ENCODE assay signal across 8 cellular contexts in the genomic region with DNA sequence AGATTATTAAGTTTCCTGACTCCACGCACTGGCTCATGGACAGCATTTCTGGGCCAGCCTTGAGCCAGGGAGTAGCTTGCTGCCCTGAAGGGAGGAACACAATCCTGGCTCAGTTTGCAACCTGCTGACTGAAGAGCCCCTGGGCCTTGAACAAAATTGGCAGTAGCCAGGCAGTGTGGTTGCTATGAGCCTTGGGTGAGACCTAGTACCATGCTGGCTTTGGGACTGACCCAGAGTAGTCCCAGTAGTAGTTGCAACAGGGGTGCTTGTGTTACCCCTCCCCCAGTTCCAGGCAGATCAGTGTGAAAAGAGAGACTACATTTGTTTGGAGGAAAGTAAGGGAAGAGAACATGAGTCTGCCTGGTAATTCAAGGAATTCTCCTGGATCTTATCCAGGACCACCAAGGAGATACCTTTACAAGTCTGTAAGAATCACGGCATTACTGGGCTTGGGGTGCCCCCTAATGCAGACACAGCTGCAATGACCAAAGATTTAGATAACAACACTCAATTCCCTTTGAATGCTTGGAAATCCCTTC. TPM values are rescaled to one million over a fixed set of nuclear protein-coding genes. Genes with fewer than 3 reads are reported as not detected.
DNase-seq lines count a peak whose midpoint lies in the region; ATAC-seq and TF ChIP-seq lines count a peak whose summit lies in the region.

No MANE protein-coding gene starts in this region.

- no peak overlapping the region for H3K4me3 Mint-ChIP-seq in CD8-positive, alpha-beta T cell

- CTCF ChIA-PET in CD8-positive, alpha-beta T cell (lab: Charles Lee), result no interaction called here

- DNase-seq in HCEC 1CT (peak; percentile 85), SJSA1 (ENCODE audit: low read depth in 1 of 2, low spot score in 2 of 2) (peak; percentile 77 to 81), fibroblast of the conjunctiva (ENCODE audit: low read depth) (peak; percentile 63), retinal pigment epithelial cell (ENCODE audit: low read depth) (peak; percentile 62), SIG-M5 (lab: John Stamatoyannopoulos, UW) (no peak), left colon (no peak)
- no peak for DNase-seq in CD8-positive, alpha-beta T cell

- H3K36me3 ChIP-seq in SJSA1, result peaks cover 5% of the 10 kb centered on the region; the same call in 1 of the 2 replicates
- H3K36me3 ChIP-seq in CD8-positive, alpha-beta T cell (ENCODE audit: insufficient read depth, low read length), result no peaks in the 10 kb centered on the region

- H3K27ac ChIP-seq in SJSA1, result peak overlapping the region; percentile 34
- H3K27ac ChIP-seq in CD8-positive, alpha-beta T cell (ENCODE audit: low read depth, low read length), result no peak overlapping the region

- peak; percentile 68 for TF ChIP-seq CTCF in retinal pigment epithelial cell (conservative IDR thresholded peaks at IDR 0.05; ENCODE audit: low read depth, low read length)
- no peak for TF ChIP-seq CTCF in CD8-positive, alpha-beta T cell (IDR thresholded peaks at IDR 0.05)

- no peaks in the 10 kb centered on the region for H3K9me3 Mint-ChIP-seq in CD8-positive, alpha-beta T cell

- H3K4me1 ChIP-seq in SJSA1 (replicated peaks), result peaks cover 19% of the 10 kb centered on the region
- H3K4me1 ChIP-seq in CD8-positive, alpha-beta T cell (ENCODE audit: insufficient read depth, low read length), result no peaks in the 10 kb centered on the region

- peaks cover 4% of the 10 kb centered on the region for H3K27me3 Mint-ChIP-seq in CD8-positive, alpha-beta T cell (ENCODE audit: low read depth)

- H3K27ac Mint-ChIP-seq in CD8-positive, alpha-beta T cell, result no peak overlapping the region

- no peaks in the 10 kb centered on the region for H3K27me3 ChIP-seq in SJSA1 (replicated peaks)
- no peaks in the 10 kb centered on the region for H3K27me3 ChIP-seq in CD8-positive, alpha-beta T cell (ENCODE audit: insufficient read depth, low read length)

- intact Hi-C loops in CD8-positive, alpha-beta T cell (cut with DNase I, micrococcal nuclease), result no loop called here
- intact Hi-C loops in left colon (cut with DNase I, micrococcal nuclease), result no loop called here

- no peaks in the 10 kb centered on the region for H3K9me3 ChIP-seq in SJSA1 (replicated peaks)
- no peaks in the 10 kb centered on the region for H3K9me3 ChIP-seq in CD8-positive, alpha-beta T cell (ENCODE audit: low read length)

- H3K4me3 ChIP-seq in SJSA1, result no peak overlapping the region
- H3K4me3 ChIP-seq in retinal pigment epithelial cell (ENCODE audit: low read length), result no peak overlapping the region
- H3K4me3 ChIP-seq in CD8-positive, alpha-beta T cell (ENCODE audit: low read depth, low read length), result no peak overlapping the region

- ATAC-seq in CD8-positive, alpha-beta T cell, result no peak
- no peak for ATAC-seq in GM19324 (IDR thresholded peaks at IDR 0.05; ENCODE audit: low FRiP score, unreplicated experiment)
- ATAC-seq in left colon, result no peak

- POLR2A ChIA-PET in CD8-positive, alpha-beta T cell (lab: Charles Lee), result no interaction called here

- no peaks in the 10 kb centered on the region for H3K4me1 Mint-ChIP-seq in CD8-positive, alpha-beta T cell (ENCODE audit: low read depth)

- no peaks in the 10 kb centered on the region for H3K36me3 Mint-ChIP-seq in CD8-positive, alpha-beta T cell

RNA-seq across cellular contexts. Expression of gene ITGBL1, which starts 22.0 kb away (rescaled TPM):
- total RNA-seq in SJSA1 (2014; rRNA removed; shearing (Covaris generic)), result 63.3 and 100 TPM in 2 replicates
- not detected for total RNA-seq in CD8-positive, alpha-beta T cell
- under 1 TPM; 0.18 to 0.84 TPM for total RNA-seq in left colon

RNA-seq across cellular contexts. Expression of gene NALCN, which starts 58.2 kb away (rescaled TPM):
- total RNA-seq in SJSA1 (2014; rRNA removed; shearing (Covaris generic)), result 0.22 and 1.2 TPM in 2 replicates
- total RNA-seq in CD8-positive, alpha-beta T cell, result not detected
- total RNA-seq in left colon, result under 1 TPM; 0.03 to 0.17 TPM

Comparison
In these comparisons a context has a peak if more than half of its experiments do, and no peak if none do; other contexts are left out.
1. DNase-seq: peak in HCEC 1CT (single experiment), SJSA1 (2 of 2), fibroblast of the conjunctiva (single experiment) and retinal pigment epithelial cell (single experiment); none in SIG-M5 (single experiment), CD8-positive, alpha-beta T cell (0 of 7) and left colon (0 of 2).
2. RNA of gene ITGBL1, which starts 22.0 kb away (total RNA-seq): 63.3 to 100 TPM in SJSA1; 0.18 to 0.84 TPM in left colon and not detected in CD8-positive, alpha-beta T cell; every median in the first group is over 10 times any median in the second.